ENCODE assay signal across 1 cellular context in the genomic region with DNA sequence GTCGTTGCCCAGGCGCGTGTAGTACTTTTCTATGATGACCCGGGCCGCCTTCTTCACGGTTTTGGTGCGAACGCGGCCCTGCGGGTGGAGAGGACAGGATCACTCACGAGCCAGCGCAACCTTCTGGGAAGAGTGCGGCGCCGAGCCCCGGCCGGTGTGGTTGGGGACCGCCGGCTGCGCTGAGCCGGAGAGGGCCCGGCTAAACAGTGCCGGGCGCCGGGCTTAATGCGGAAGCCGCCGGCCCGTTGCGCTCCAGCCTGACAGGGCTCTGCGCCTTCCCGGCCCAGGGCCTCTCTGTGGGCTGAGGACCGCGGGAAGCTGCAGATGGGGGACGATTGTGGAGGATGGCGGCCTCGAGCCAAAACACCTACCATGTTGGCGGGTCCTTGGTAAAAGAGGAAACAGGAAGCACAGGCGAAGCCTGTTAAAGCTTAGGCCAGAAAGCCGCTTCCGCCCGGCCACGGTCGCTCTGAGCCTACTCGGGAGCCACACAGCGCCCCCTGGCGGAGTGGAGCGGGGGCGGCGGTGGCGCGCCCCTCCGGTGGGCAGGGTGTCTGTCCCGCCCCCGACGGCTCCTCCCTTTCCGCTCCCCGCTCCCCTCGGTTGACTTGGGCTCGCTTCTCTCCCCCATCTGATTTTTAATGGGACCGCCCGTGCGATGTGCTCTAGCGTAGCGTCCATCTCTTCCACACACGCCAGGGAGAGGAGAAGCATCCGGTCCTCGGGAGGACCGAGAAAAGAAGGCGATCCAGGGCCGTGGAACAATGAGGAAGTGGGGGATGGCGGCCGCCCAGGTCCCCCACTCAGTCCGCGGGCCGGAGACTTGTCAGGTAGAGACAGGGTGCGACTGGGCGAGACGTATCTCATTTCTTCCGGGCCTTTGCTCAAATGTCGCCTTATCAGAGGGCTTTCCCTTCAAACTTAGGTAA.
TF ChIP-seq lines count a peak whose summit lies in the region.

RPS17 (minus strand) TSS at position 403 of the 929 bp plus-strand sequence; CDS start at position 374, 29 bp downstream.

TF ChIP-seq in K562, 482 proteins besides CTCF, POLR2A, EP300 and RAD21 (continued from another document and continues in another):
- TF ChIP-seq, protein P1, sequence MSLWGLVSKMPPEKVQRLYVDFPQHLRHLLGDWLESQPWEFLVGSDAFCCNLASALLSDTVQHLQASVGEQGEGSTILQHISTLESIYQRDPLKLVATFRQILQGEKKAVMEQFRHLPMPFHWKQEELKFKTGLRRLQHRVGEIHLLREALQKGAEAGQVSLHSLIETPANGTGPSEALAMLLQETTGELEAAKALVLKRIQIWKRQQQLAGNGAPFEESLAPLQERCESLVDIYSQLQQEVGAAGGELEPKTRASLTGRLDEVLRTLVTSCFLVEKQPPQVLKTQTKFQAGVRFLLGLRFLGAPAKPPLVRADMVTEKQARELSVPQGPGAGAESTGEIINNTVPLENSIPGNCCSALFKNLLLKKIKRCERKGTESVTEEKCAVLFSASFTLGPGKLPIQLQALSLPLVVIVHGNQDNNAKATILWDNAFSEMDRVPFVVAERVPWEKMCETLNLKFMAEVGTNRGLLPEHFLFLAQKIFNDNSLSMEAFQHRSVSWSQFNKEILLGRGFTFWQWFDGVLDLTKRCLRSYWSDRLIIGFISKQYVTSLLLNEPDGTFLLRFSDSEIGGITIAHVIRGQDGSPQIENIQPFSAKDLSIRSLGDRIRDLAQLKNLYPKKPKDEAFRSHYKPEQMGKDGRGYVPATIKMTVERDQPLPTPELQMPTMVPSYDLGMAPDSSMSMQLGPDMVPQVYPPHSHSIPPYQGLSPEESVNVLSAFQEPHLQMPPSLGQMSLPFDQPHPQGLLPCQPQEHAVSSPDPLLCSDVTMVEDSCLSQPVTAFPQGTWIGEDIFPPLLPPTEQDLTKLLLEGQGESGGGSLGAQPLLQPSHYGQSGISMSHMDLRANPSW (CRISPR knock-in tag; IDR thresholded peaks at IDR 0.05) = peak; percentile 67; the same call in 1 of the 2 replicates
- TF ChIP-seq ZNF133 (CRISPR knock-in tag; IDR thresholded peaks at IDR 0.05) (no peak), ZNF586 (CRISPR knock-in tag; conservative IDR thresholded peaks at IDR 0.05) (no peak), ZNF12 (CRISPR knock-in tag; IDR thresholded peaks at IDR 0.05) (no peak; the same call in 1 of the 2 replicates), CHD1 (IDR thresholded peaks at IDR 0.05; ENCODE audit: low read length) (peak; percentile 54), SRSF3 (IDR thresholded peaks at IDR 0.05; ENCODE audit: insufficient read depth, low read length) (no peak), DIDO1 (tag; IDR thresholded peaks at IDR 0.05; ENCODE audit: low read depth) (no peak), ZNF76 (CRISPR knock-in tag; IDR thresholded peaks at IDR 0.05; ENCODE audit: borderline replicate concordance) (no peak), CBX1 (IDR thresholded peaks at IDR 0.05; ENCODE audit: low read depth) (no peak; the same call in 1 of the 2 replicates), MLLT1 (IDR thresholded peaks at IDR 0.05) (peak; percentile 25 to 69; a peak in 3 of 4 replicates), BCOR (IDR thresholded peaks at IDR 0.05) (peak; percentile 23; the same call in 1 of the 2 replicates), CBX8 (IDR thresholded peaks at IDR 0.05; ENCODE audit: borderline replicate concordance, extremely low read depth, low read depth, low read length, poor library complexity, severe bottlenecking) (no peak), TEAD1 (CRISPR knock-in tag; IDR thresholded peaks at IDR 0.05) (0 out of 4 replicates have a peak, but pooled peaks have one; percentile 38 to 56), JUND (IDR thresholded peaks at IDR 0.05; ENCODE audit: borderline replicate concordance, low read depth, low read length) (peak; percentile 87), JUND (tag; IDR thresholded peaks at IDR 0.05; ENCODE audit: borderline replicate concordance, low read depth, low read length) (no peak; the same call in 2 of the 3 replicates), STAT5A (IDR thresholded peaks at IDR 0.05; ENCODE audit: borderline replicate concordance, low read length) (peak; percentile 43; the same call in 1 of the 2 replicates), ZFP1 (CRISPR knock-in tag; IDR thresholded peaks at IDR 0.05) (no peak), GATAD2B (IDR thresholded peaks at IDR 0.05; ENCODE audit: borderline replicate concordance) (peak; percentile 90; the same call in 1 of the 2 replicates), DDX20 (tag; IDR thresholded peaks at IDR 0.05; ENCODE audit: low read depth) (no peak), SRSF7 (optimal IDR thresholded peaks at IDR 0.05; ENCODE audit: low read depth, low read length) (no peak), MTF1 (CRISPR knock-in tag; IDR thresholded peaks at IDR 0.05; ENCODE audit: borderline replicate concordance) (no peak), HNRNPLL (IDR thresholded peaks at IDR 0.05; ENCODE audit: low read depth, low read length, poor library complexity, severe bottlenecking) (peak; percentile 52), NONO (IDR thresholded peaks at IDR 0.05; ENCODE audit: low read depth in 2 of 2, low read length in 1 of 2) (peak; percentile 76 to 96; a peak in 3 of 4 replicates), NFATC3 (IDR thresholded peaks at IDR 0.05) (no peak), ZNF217 (CRISPR knock-in tag; IDR thresholded peaks at IDR 0.05) (no peak), ZNF778 (CRISPR knock-in tag; IDR thresholded peaks at IDR 0.05) (no peak), ESRRA (IDR thresholded peaks at IDR 0.05; ENCODE audit: borderline replicate concordance, low read depth) (peak; percentile 70; the same call in 1 of the 2 replicates), KLF16 (IDR thresholded peaks at IDR 0.05) (peak; percentile 53; the same call in 1 of the 2 replicates), GATAD2A (IDR thresholded peaks at IDR 0.05) (peak; percentile 67; the same call in 1 of the 2 replicates), ZNF583 (CRISPR knock-in tag; IDR thresholded peaks at IDR 0.05) (no peak), TEAD4 (IDR thresholded peaks at IDR 0.05; ENCODE audit: low read length) (no peak), TEAD4 (CRISPR knock-in tag; IDR thresholded peaks at IDR 0.05; ENCODE audit: borderline replicate concordance) (no peak), CEBPB (tag; IDR thresholded peaks at IDR 0.05) (no peak), CCNT2 (IDR thresholded peaks at IDR 0.05; ENCODE audit: borderline replicate concordance, extremely low read depth, insufficient read length, low read depth, low read length) (peak; percentile 95), SMARCE1 (IDR thresholded peaks at IDR 0.05) (no peak), DPF2 (IDR thresholded peaks at IDR 0.05) (peak; percentile 39; the same call in 1 of the 2 replicates), SIN3B (IDR thresholded peaks at IDR 0.05; ENCODE audit: low read depth) (peak; percentile 75; the same call in 1 of the 2 replicates), CBFB (CRISPR knock-in tag; IDR thresholded peaks at IDR 0.05) (no peak), KLF6 (CRISPR knock-in tag; IDR thresholded peaks at IDR 0.05; ENCODE audit: borderline replicate concordance) (no peak), RNF2 (IDR thresholded peaks at IDR 0.05) (no peak; the same call in none of the 2 replicates), LARP7 (IDR thresholded peaks at IDR 0.05) (no peak)
- TF ChIP-seq, protein P2, sequence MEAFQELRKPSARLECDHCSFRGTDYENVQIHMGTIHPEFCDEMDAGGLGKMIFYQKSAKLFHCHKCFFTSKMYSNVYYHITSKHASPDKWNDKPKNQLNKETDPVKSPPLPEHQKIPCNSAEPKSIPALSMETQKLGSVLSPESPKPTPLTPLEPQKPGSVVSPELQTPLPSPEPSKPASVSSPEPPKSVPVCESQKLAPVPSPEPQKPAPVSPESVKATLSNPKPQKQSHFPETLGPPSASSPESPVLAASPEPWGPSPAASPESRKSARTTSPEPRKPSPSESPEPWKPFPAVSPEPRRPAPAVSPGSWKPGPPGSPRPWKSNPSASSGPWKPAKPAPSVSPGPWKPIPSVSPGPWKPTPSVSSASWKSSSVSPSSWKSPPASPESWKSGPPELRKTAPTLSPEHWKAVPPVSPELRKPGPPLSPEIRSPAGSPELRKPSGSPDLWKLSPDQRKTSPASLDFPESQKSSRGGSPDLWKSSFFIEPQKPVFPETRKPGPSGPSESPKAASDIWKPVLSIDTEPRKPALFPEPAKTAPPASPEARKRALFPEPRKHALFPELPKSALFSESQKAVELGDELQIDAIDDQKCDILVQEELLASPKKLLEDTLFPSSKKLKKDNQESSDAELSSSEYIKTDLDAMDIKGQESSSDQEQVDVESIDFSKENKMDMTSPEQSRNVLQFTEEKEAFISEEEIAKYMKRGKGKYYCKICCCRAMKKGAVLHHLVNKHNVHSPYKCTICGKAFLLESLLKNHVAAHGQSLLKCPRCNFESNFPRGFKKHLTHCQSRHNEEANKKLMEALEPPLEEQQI (IDR thresholded peaks at IDR 0.05) = peak; percentile 69
- TF ChIP-seq, protein P3, sequence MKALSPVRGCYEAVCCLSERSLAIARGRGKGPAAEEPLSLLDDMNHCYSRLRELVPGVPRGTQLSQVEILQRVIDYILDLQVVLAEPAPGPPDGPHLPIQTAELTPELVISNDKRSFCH (CRISPR knock-in tag; IDR thresholded peaks at IDR 0.05) = no peak
- TF ChIP-seq, protein P3 (tag; IDR thresholded peaks at IDR 0.05) = peak; percentile 63
- TF ChIP-seq, protein P4, sequence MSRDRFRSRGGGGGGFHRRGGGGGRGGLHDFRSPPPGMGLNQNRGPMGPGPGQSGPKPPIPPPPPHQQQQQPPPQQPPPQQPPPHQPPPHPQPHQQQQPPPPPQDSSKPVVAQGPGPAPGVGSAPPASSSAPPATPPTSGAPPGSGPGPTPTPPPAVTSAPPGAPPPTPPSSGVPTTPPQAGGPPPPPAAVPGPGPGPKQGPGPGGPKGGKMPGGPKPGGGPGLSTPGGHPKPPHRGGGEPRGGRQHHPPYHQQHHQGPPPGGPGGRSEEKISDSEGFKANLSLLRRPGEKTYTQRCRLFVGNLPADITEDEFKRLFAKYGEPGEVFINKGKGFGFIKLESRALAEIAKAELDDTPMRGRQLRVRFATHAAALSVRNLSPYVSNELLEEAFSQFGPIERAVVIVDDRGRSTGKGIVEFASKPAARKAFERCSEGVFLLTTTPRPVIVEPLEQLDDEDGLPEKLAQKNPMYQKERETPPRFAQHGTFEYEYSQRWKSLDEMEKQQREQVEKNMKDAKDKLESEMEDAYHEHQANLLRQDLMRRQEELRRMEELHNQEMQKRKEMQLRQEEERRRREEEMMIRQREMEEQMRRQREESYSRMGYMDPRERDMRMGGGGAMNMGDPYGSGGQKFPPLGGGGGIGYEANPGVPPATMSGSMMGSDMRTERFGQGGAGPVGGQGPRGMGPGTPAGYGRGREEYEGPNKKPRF (IDR thresholded peaks at IDR 0.05; ENCODE audit: low read depth, low read length) = no peak
- TF ChIP-seq, protein P5, sequence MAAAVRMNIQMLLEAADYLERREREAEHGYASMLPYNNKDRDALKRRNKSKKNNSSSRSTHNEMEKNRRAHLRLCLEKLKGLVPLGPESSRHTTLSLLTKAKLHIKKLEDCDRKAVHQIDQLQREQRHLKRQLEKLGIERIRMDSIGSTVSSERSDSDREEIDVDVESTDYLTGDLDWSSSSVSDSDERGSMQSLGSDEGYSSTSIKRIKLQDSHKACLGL (CRISPR knock-in tag; IDR thresholded peaks at IDR 0.05; ENCODE audit: borderline replicate concordance, poor library complexity, severe bottlenecking) = peak; percentile 58
- TF ChIP-seq, protein P6, sequence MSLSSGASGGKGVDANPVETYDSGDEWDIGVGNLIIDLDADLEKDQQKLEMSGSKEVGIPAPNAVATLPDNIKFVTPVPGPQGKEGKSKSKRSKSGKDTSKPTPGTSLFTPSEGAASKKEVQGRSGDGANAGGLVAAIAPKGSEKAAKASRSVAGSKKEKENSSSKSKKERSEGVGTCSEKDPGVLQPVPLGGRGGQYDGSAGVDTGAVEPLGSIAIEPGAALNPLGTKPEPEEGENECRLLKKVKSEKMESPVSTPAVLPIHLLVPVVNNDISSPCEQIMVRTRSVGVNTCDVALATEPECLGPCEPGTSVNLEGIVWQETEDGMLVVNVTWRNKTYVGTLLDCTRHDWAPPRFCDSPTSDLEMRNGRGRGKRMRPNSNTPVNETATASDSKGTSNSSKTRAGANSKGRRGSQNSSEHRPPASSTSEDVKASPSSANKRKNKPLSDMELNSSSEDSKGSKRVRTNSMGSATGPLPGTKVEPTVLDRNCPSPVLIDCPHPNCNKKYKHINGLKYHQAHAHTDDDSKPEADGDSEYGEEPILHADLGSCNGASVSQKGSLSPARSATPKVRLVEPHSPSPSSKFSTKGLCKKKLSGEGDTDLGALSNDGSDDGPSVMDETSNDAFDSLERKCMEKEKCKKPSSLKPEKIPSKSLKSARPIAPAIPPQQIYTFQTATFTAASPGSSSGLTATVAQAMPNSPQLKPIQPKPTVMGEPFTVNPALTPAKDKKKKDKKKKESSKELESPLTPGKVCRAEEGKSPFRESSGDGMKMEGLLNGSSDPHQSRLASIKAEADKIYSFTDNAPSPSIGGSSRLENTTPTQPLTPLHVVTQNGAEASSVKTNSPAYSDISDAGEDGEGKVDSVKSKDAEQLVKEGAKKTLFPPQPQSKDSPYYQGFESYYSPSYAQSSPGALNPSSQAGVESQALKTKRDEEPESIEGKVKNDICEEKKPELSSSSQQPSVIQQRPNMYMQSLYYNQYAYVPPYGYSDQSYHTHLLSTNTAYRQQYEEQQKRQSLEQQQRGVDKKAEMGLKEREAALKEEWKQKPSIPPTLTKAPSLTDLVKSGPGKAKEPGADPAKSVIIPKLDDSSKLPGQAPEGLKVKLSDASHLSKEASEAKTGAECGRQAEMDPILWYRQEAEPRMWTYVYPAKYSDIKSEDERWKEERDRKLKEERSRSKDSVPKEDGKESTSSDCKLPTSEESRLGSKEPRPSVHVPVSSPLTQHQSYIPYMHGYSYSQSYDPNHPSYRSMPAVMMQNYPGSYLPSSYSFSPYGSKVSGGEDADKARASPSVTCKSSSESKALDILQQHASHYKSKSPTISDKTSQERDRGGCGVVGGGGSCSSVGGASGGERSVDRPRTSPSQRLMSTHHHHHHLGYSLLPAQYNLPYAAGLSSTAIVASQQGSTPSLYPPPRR (CRISPR knock-in tag; IDR thresholded peaks at IDR 0.05; ENCODE audit: borderline replicate concordance) = no peak
- TF ChIP-seq, protein P7, sequence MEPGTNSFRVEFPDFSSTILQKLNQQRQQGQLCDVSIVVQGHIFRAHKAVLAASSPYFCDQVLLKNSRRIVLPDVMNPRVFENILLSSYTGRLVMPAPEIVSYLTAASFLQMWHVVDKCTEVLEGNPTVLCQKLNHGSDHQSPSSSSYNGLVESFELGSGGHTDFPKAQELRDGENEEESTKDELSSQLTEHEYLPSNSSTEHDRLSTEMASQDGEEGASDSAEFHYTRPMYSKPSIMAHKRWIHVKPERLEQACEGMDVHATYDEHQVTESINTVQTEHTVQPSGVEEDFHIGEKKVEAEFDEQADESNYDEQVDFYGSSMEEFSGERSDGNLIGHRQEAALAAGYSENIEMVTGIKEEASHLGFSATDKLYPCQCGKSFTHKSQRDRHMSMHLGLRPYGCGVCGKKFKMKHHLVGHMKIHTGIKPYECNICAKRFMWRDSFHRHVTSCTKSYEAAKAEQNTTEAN (CRISPR knock-in tag; IDR thresholded peaks at IDR 0.05) = no peak
